Comparison of ENCODE assay signal across 15 cellular contexts in genomic region chr6:33505544-33506330, GRCh38. TPM values are rescaled to one million over a fixed set of nuclear protein-coding genes. Genes with fewer than 3 reads are reported as not detected.
DNase-seq lines count a peak whose midpoint lies in the region; ATAC-seq and TF ChIP-seq lines count a peak whose summit lies in the region.
"Had no signal": no experiment of that assay in that cellular context is flagged by ENCODE, and none has a peak within 500 bp of the region (broad histone marks: within the 10 kb centered on the region; RNA-seq: fewer than 3 reads in every experiment).

No MANE protein-coding gene starts in this region.

- 0 out of 2 replicates have a peak, but pooled peaks have one; percentile 35 for ATAC-seq in PC-3
- no peak for ATAC-seq in left colon

- no peaks in the 10 kb centered on the region for H3K79me2 ChIP-seq in PC-3 (ENCODE audit: low read length)

- BruUV-seq in PC-3 (replicated peaks; lab: Mats Ljungman, UMichigan), result no TSS peak
- no TSS peak for BruUV-seq in A673 (replicated peaks; lab: Mats Ljungman, UMichigan)

- H4K20me1 ChIP-seq in PC-3 (ENCODE audit: low read length), result no peaks in the 10 kb centered on the region

- CTCF ChIA-PET in PC-3 (lab: Charles Lee), result no interaction called here
- CTCF ChIA-PET in A673 (lab: Charles Lee), result no interaction called here

- H3K27me3 ChIP-seq in cardiac muscle cell (no peaks in the 10 kb centered on the region), right atrium auricular region (no peaks in the 10 kb centered on the region), PC-3 (ENCODE audit: low read length) (no peaks in the 10 kb centered on the region), A673 (replicated peaks; ENCODE audit: insufficient read depth, low read depth, low read length, poor library complexity) (no peaks in the 10 kb centered on the region)
- H3K27me3 ChIP-seq: BE2C, SJCRH30 had no signal

- intact Hi-C loops in PC-3 (cut with micrococcal nuclease), result no loop called here
- intact Hi-C loops in A673 (cut with micrococcal nuclease; ENCODE audit: unreplicated experiment), result no loop called here
- intact Hi-C loops in left colon (cut with DNase I, micrococcal nuclease), result no loop called here

- H3K9me2 ChIP-seq in PC-3 (replicated peaks; ENCODE audit: low read length), result no peaks in the 10 kb centered on the region

- H3F3A ChIP-seq in PC-3 (ENCODE audit: low read length, unreplicated experiment), result peaks cover 4% of the 10 kb centered on the region

- H3K36me3 ChIP-seq in cardiac muscle cell (no peaks in the 10 kb centered on the region), right atrium auricular region (no peaks in the 10 kb centered on the region), PC-3 (ENCODE audit: low read depth, low read length) (no peaks in the 10 kb centered on the region), A673 (ENCODE audit: insufficient read depth, low read length, poor library complexity, severe bottlenecking) (no peaks in the 10 kb centered on the region)
- H3K36me3 ChIP-seq: BE2C, HAP-1, SJCRH30 had no signal

- H3K4me3 ChIP-seq in cardiac muscle cell (no peak overlapping the region), right atrium auricular region (no peak overlapping the region), PC-3 (ENCODE audit: low read length) (peak overlapping the region; percentile 12; the same call in 1 of the 2 replicates), A673 (ENCODE audit: low read depth, low read length, poor library complexity, severe bottlenecking) (no peak overlapping the region)
- H3K4me3 ChIP-seq: HAP-1, SJCRH30 had no signal

- TF ChIP-seq CTCF in cardiac muscle cell (IDR thresholded peaks at IDR 0.05; ENCODE audit: low read depth, low read length) (no peak), right atrium auricular region (IDR thresholded peaks at IDR 0.05) (no peak), PC-3 (conservative IDR thresholded peaks at IDR 0.05; ENCODE audit: low read depth, low read length) (no peak), A673 (conservative IDR thresholded peaks at IDR 0.05; ENCODE audit: low read depth, low read length) (no peak)

- DNase-seq in cardiac muscle cell (ENCODE audit: low read depth in 1 of 2, low spot score in 1 of 2), result no peak
- no peak for DNase-seq in right atrium auricular region (ENCODE audit: low spot score)
- DNase-seq in PC-3, result peak; percentile 54
- DNase-seq in foreskin melanocyte, result peak; percentile 22
- no peak for DNase-seq in A673 (ENCODE audit: low spot score)
- DNase-seq in amniotic stem cell (lab: John Stamatoyannopoulos, UW), result no peak
- DNase-seq in left colon, result no peak
- DNase-seq: BE2C; CD8-positive, alpha-beta memory T cell; Kasumi-1; NCI-H1436; NCI-H2081 treated with DMSO at 0.1 percent for 48 hours; NCI-H345; SJCRH30 had no signal

- H3K9ac ChIP-seq in PC-3 (ENCODE audit: low read length), result no peak overlapping the region

- peak overlapping the region; percentile 45; the same call in 1 of the 2 replicates for H2AFZ ChIP-seq in PC-3 (ENCODE audit: low read length)

- H3K4me1 ChIP-seq in cardiac muscle cell (ENCODE audit: low read depth) (peaks cover 16% of the 10 kb centered on the region), right atrium auricular region (no peaks in the 10 kb centered on the region), PC-3 (ENCODE audit: insufficient read depth, low read length) (peaks cover 19% of the 10 kb centered on the region), A673 (ENCODE audit: insufficient read depth, low read length, poor library complexity, severe bottlenecking) (no peaks in the 10 kb centered on the region)
- H3K4me1 ChIP-seq: BE2C, SJCRH30 had no signal

- POLR2A ChIA-PET in PC-3 (lab: Charles Lee; ENCODE audit: unreplicated experiment), result no interaction called here
- POLR2A ChIA-PET in A673 (lab: Charles Lee; ENCODE audit: low non-redundant PET), result no interaction called here

- peak overlapping the region; percentile 69 for H3K4me2 ChIP-seq in PC-3 (ENCODE audit: low read length)

- peak overlapping the region; percentile 85 for H3K27ac ChIP-seq in cardiac muscle cell
- H3K27ac ChIP-seq in right atrium auricular region, result no peak overlapping the region
- H3K27ac ChIP-seq in PC-3 (ENCODE audit: low read length), result peak overlapping the region; percentile 46
- no peak overlapping the region for H3K27ac ChIP-seq in A673 (ENCODE audit: low read depth, low read length, poor library complexity, severe bottlenecking)
- H3K27ac ChIP-seq: SJCRH30 had no signal

- H3K9me3 ChIP-seq in cardiac muscle cell (ENCODE audit: low read depth) (no peaks in the 10 kb centered on the region), right atrium auricular region (no peaks in the 10 kb centered on the region), PC-3 (ENCODE audit: low read length) (no peaks in the 10 kb centered on the region), A673 (ENCODE audit: low read depth, low read length, poor library complexity, severe bottlenecking) (no peaks in the 10 kb centered on the region)
- H3K9me3 ChIP-seq: SJCRH30 had no signal

RNA-seq across cellular contexts. Expression of gene ZBTB9, which starts 51.4 kb away (rescaled TPM):
- total RNA-seq in cardiac muscle cell, result 5.5 and 7.8 TPM in 2 replicates
- polyA plus RNA-seq in cardiac muscle cell, result 9.5 and 11.2 TPM in 2 replicates
- total RNA-seq in right atrium auricular region, result 1 to 10 TPM; 1.3 to 4.1 TPM
- total RNA-seq in PC-3 (2014; rRNA removed), result 7.0 and 9.1 TPM in 2 replicates
- total RNA-seq in A673 (2021), result 14.6 and 16.9 TPM in 2 replicates
- total RNA-seq in left colon, result 1 to 10 TPM; 3.9 to 7.9 TPM

Comparison
In these comparisons a context has a peak if more than half of its experiments do, and no peak if none do; other contexts are left out.
1. H3K27ac ChIP-seq: peak in cardiac muscle cell (single experiment) and PC-3 (single experiment); none in right atrium auricular region (0 of 2) and A673 (single experiment).
2. DNase-seq: peak in PC-3 (single experiment) and foreskin melanocyte (single experiment); none in cardiac muscle cell (0 of 2), right atrium auricular region (single experiment), A673 (single experiment), amniotic stem cell (single experiment) and left colon (0 of 2).